22 cellular contexts compared by ENCODE assay signal in the genomic region with DNA sequence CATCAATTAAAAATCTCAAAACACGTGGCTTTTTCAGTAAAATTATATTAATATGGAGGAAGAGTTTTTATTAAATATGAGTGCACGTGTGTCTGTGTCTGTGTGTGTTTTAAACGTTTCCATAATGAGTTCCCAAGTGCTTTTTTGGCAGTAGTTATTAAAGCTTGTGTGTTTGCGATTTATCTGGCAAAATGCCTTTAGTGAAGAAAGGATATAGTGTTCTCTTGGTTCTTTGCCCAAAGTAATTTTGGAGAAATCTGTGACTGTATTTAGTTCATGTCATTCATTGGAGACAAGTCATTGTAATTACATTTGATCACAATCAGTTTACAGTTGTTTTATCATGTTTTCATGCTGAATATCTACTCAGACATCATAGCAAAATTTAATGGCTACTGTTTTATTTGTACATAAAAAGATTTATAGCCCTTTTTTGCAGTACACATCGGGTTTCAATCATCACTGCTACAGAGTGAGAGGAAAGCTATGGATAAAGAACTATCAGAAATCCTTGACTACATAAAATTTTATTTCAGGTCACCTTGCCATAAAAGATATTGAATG.
DNase-seq lines count a peak whose midpoint lies in the region; TF ChIP-seq lines count a peak whose summit lies in the region.
"Had no signal": no experiment of that assay in that cellular context is flagged by ENCODE, and none has a peak within 500 bp of the region (broad histone marks: within the 10 kb centered on the region; RNA-seq: fewer than 3 reads in every experiment).

No MANE protein-coding gene starts in this region.

- H3K4me1 Mint-ChIP-seq in H9: peaks cover 37 to 40% of the 10 kb centered on the region in 2 experiments
- H3K4me1 Mint-ChIP-seq: CD14-positive monocyte; stimulated activated memory B cell treated with anti-CD40 and anti-IgM and Interleukin-4, amounts not matched to agents 10 μg/mL and 1 μg/mL and 100 μg/mL, for 72 hours had no signal

- H4K20me1 ChIP-seq in H9 (ENCODE audit: control insufficient read depth, insufficient read depth, insufficient read length) (no peaks in the 10 kb centered on the region), SK-N-SH (ENCODE audit: insufficient read depth) (no peaks in the 10 kb centered on the region)

- H4K8ac ChIP-seq in H9 (replicated peaks; ENCODE audit: insufficient read length, low read depth, low read length): no peak overlapping the region
- H4K8ac ChIP-seq in mesendoderm (ENCODE audit: low read depth, low read length): no peak overlapping the region

- peak in 1 of 2 experiments; percentile 84; a peak in 2 of 4 replicates for TF ChIP-seq EP300 in SK-N-SH (IDR thresholded peaks at IDR 0.05; ENCODE audit: borderline replicate concordance in 1 of 2, low read depth in 1 of 2, low read length in 1 of 2)

- no peak overlapping the region for H4K91ac ChIP-seq in H9 (ENCODE audit: insufficient read length, low read depth, low read length)

- POLR2A ChIA-PET in SK-N-SH (lab: Yijun Ruan, JAX): no interaction called here

- WGBS in H9 (ENCODE audit: extremely low coverage, insufficient read length, low lambda C conversion rate): 100% methylated on average over 1 of the region's 5 CpGs
- WGBS in SK-N-SH (ENCODE audit: low lambda C conversion rate): 16% methylated on average over 5 of the region's 5 CpGs
- 100% methylated on average over 3 of the region's 5 CpGs for WGBS in mesendoderm (ENCODE audit: extremely low coverage, insufficient coverage, low lambda C conversion rate)

- no peaks in the 10 kb centered on the region for H3K9me3 Mint-ChIP-seq in H9
- H3K9me3 Mint-ChIP-seq: activated naive CD4-positive, alpha-beta T cell treated with anti-CD3 and anti-CD28 coated beads, Interleukin-2, amount 50 U/mL, for 24 hours had no signal

- H3K79me1 ChIP-seq in H9 (ENCODE audit: insufficient read depth, low read depth, low read length, poor library complexity, severe bottlenecking) (no peaks in the 10 kb centered on the region), mesendoderm (ENCODE audit: low read length) (no peaks in the 10 kb centered on the region)

- no peaks in the 10 kb centered on the region for H3K36me3 ChIP-seq in SK-N-SH (replicated peaks in 1 of 2; ENCODE audit: control insufficient read depth in 1 of 2, insufficient read depth in 2 of 2, low read length in 1 of 2)
- no peaks in the 10 kb centered on the region for H3K36me3 ChIP-seq in mesendoderm (ENCODE audit: control insufficient read depth, insufficient read depth, low read length)
- H3K36me3 ChIP-seq: left lung, tibial nerve had no signal

- DNase-seq in H9: no peak
- DNase-seq in NCI-H1694 (lab: John Stamatoyannopoulos, UW): peak; percentile 94
- DNase-seq in SK-N-SH: peak; percentile 44
- no peak for DNase-seq in mesendoderm
- DNase-seq in GDM1 (lab: John Stamatoyannopoulos, UW): no peak
- no peak for DNase-seq in stimulated activated CD4-positive, alpha-beta T cell treated with anti-CD3 and anti-CD28 coated beads, Interleukin-15, amount 100 ng/mL, for 24 hours
- DNase-seq in nucleus accumbens (lab: John Stamatoyannopoulos, UW): no peak
- no peak for DNase-seq in NCI-H524 (lab: John Stamatoyannopoulos, UW)
- DNase-seq: activated CD4-positive, alpha-beta T cell treated with anti-CD3 and anti-CD28 coated beads for 36 hours; activated CD8-positive, alpha-beta memory T cell treated with anti-CD3 and anti-CD28 coated beads, Interleukin-2, amount 50 U/mL, for 4 hours; body of pancreas; EL; H7; left lung; NCI-H1048; SHP77 treated with DMSO at 0.1 percent for 48 hours had no signal

- peak overlapping the region in 2 of 3 experiments; percentile 39 to 68; a peak in 5 of 7 replicates for H3K27ac Mint-ChIP-seq in H9
- H3K27ac Mint-ChIP-seq: activated CD4-positive, alpha-beta T cell treated with anti-CD3 and anti-CD28 coated beads for 36 hours; activated naive CD4-positive, alpha-beta T cell treated with anti-CD3 and anti-CD28 coated beads, Interleukin-2, amount 50 U/mL, for 24 hours; CD14-positive monocyte; stimulated activated memory B cell treated with anti-CD40 and anti-IgM and Interleukin-4, amounts not matched to agents 10 μg/mL and 1 μg/mL and 100 μg/mL, for 72 hours had no signal

- H3T11ph ChIP-seq in H9 (ENCODE audit: low read length): no peak overlapping the region

- no peaks in the 10 kb centered on the region for H3K23me2 ChIP-seq in H9 (ENCODE audit: insufficient read length, low read depth, low read length, poor library complexity, severe bottlenecking)

- H2AK5ac ChIP-seq in H9 (ENCODE audit: insufficient read length, low read length) (no peak overlapping the region), mesendoderm (ENCODE audit: low read length) (no peak overlapping the region)

- no peak overlapping the region for H3K4me3 ChIP-seq in SK-N-SH (ENCODE audit: low read depth in 2 of 2, low read length in 1 of 2)
- no peak overlapping the region for H3K4me3 ChIP-seq in mesendoderm (ENCODE audit: low read length)
- H3K4me3 ChIP-seq: body of pancreas, left lung, skin epidermis, tibial nerve had no signal

- H2BK5ac ChIP-seq in H9 (ENCODE audit: insufficient read length, low read length): no peak overlapping the region
- H2BK5ac ChIP-seq in mesendoderm (ENCODE audit: low read length): peak overlapping the region; percentile 97

- no peak overlapping the region for H4K5ac ChIP-seq in H9 (ENCODE audit: insufficient read length, low read depth, low read length)
- H4K5ac ChIP-seq in mesendoderm (ENCODE audit: low read length): no peak overlapping the region

- H3K27me3 ChIP-seq in H9 (ENCODE audit: insufficient read depth, low read length) (no peaks in the 10 kb centered on the region), SK-N-SH (ENCODE audit: insufficient read depth) (no peaks in the 10 kb centered on the region), mesendoderm (ENCODE audit: insufficient read depth, low read length, poor library complexity) (no peaks in the 10 kb centered on the region)
- H3K27me3 ChIP-seq: body of pancreas, left lung, tibial nerve had no signal

- TF ChIP-seq CTCF in H9 (conservative IDR thresholded peaks at IDR 0.05) (no peak), SK-N-SH (IDR thresholded peaks at IDR 0.05) (no peak)

- H3K27me3 Mint-ChIP-seq in H9 (ENCODE audit: low read depth): no peaks in the 10 kb centered on the region
- H3K27me3 Mint-ChIP-seq: activated CD4-positive, alpha-beta T cell treated with anti-CD3 and anti-CD28 coated beads for 36 hours; activated naive CD4-positive, alpha-beta T cell treated with anti-CD3 and anti-CD28 coated beads, Interleukin-2, amount 50 U/mL, for 24 hours; stimulated activated memory B cell treated with anti-CD40 and anti-IgM and Interleukin-4, amounts not matched to agents 10 μg/mL and 1 μg/mL and 100 μg/mL, for 72 hours had no signal

- no peak overlapping the region for H3K23ac ChIP-seq in H9 (ENCODE audit: insufficient read length, low read depth, low read length)
- H3K23ac ChIP-seq in mesendoderm (ENCODE audit: low read length): no peak overlapping the region

- H2BK12ac ChIP-seq in H9 (ENCODE audit: insufficient read length, low read depth, low read length): no peak overlapping the region

- no peak overlapping the region for H3K4me3 Mint-ChIP-seq in H9
- H3K4me3 Mint-ChIP-seq: activated CD4-positive, alpha-beta T cell treated with anti-CD3 and anti-CD28 coated beads for 36 hours; activated naive CD4-positive, alpha-beta T cell treated with anti-CD3 and anti-CD28 coated beads, Interleukin-2, amount 50 U/mL, for 24 hours; CD14-positive monocyte; stimulated activated memory B cell treated with anti-CD40 and anti-IgM and Interleukin-4, amounts not matched to agents 10 μg/mL and 1 μg/mL and 100 μg/mL, for 72 hours had no signal

- H2AFZ ChIP-seq in H9 (ENCODE audit: low read length) (no peak overlapping the region), SK-N-SH (ENCODE audit: low read depth) (no peak overlapping the region)
- H2AFZ ChIP-seq: parathyroid adenoma had no signal

- H3K79me2 ChIP-seq in H9 (ENCODE audit: insufficient read depth, low read length) (no peaks in the 10 kb centered on the region), SK-N-SH (ENCODE audit: insufficient read depth) (no peaks in the 10 kb centered on the region), mesendoderm (ENCODE audit: control insufficient read depth, insufficient read depth, low read length) (no peaks in the 10 kb centered on the region)
- H3K79me2 ChIP-seq: parathyroid adenoma had no signal

- CTCF ChIA-PET in SK-N-SH (lab: Yijun Ruan, JAX): interaction anchor here (0.8 to 2.1 kb wide), 4 partner anchors 9 to 837 kb away, joined by 3 to 9 read pairs (median 4); no protein-coding TSS in a partner anchor

- no peaks in the 10 kb centered on the region for H3F3A ChIP-seq in SK-N-SH (replicated peaks; ENCODE audit: insufficient read depth)

- H2BK20ac ChIP-seq in H9 (ENCODE audit: low read depth, low read length, poor library complexity, severe bottlenecking): no peak overlapping the region

- H3K18ac ChIP-seq in H9 (ENCODE audit: insufficient read length, low read depth, low read length): no peak overlapping the region
- H3K18ac ChIP-seq in mesendoderm (ENCODE audit: low read length): no peak overlapping the region

- no peak overlapping the region for H3K14ac ChIP-seq in H9 (ENCODE audit: insufficient read depth, low read length)

- H3K4ac ChIP-seq in H9 (ENCODE audit: low read depth, low read length) (no peak overlapping the region), mesendoderm (ENCODE audit: low read depth, low read length) (no peak overlapping the region)

- H2BK120ac ChIP-seq in H9 (ENCODE audit: low read depth, low read length, poor library complexity, severe bottlenecking): no peak overlapping the region
- H2BK120ac ChIP-seq in mesendoderm (ENCODE audit: low read depth, low read length): no peak overlapping the region

- H3K27ac ChIP-seq in H9 (ENCODE audit: insufficient read length, low read depth, low read length) (no peak overlapping the region), SK-N-SH (ENCODE audit: low read depth in 2 of 2, low read length in 1 of 2) (peak overlapping the region in 1 of 2 experiments; percentile 89; a peak in 2 of 4 replicates), mesendoderm (ENCODE audit: low read depth, low read length) (no peak overlapping the region)
- H3K27ac ChIP-seq: body of pancreas, left lung, parathyroid adenoma, skin epidermis, tibial nerve had no signal

- H3K36me3 Mint-ChIP-seq in H9 (ENCODE audit: insufficient read depth in 1 of 3, low read depth in 3 of 3): no peaks in the 10 kb centered on the region; a peak in 3 of 7 replicates
- H3K36me3 Mint-ChIP-seq: CD14-positive monocyte had no signal

- H3K9me2 ChIP-seq in SK-N-SH: no peaks in the 10 kb centered on the region

- H3K56ac ChIP-seq in H9 (ENCODE audit: insufficient read length, low read depth, low read length) (no peak overlapping the region), mesendoderm (ENCODE audit: low read length) (peak overlapping the region; percentile 59)

- H2BK15ac ChIP-seq in H9 (ENCODE audit: low read depth, low read length) (no peak overlapping the region), mesendoderm (replicated peaks; ENCODE audit: low read depth) (peak overlapping the region; percentile 47)

- H3K9me3 ChIP-seq in H9 (ENCODE audit: control insufficient read depth, low read depth, low read length): no peaks in the 10 kb centered on the region
- H3K9me3 ChIP-seq in SK-N-SH: no peaks in the 10 kb centered on the region
- H3K9me3 ChIP-seq: body of pancreas, left lung, tibial nerve had no signal

- H3K9ac ChIP-seq in H9 (ENCODE audit: extremely low read depth, insufficient read length, low read length) (no peak overlapping the region), SK-N-SH (no peak overlapping the region), mesendoderm (ENCODE audit: low read length) (peak overlapping the region; percentile 50)
- H3K9ac ChIP-seq: parathyroid adenoma had no signal

- TF ChIP-seq RAD21 in SK-N-SH (IDR thresholded peaks at IDR 0.05; ENCODE audit: low read length): peak; percentile 22; the same call in 1 of the 2 replicates

- H3K4me2 ChIP-seq in H9 (ENCODE audit: insufficient read depth, insufficient read length, low read length) (no peak overlapping the region), SK-N-SH (no peak overlapping the region), mesendoderm (ENCODE audit: low read length) (no peak overlapping the region)

- H3K4me1 ChIP-seq in H9 (ENCODE audit: insufficient read depth, low read length): peaks cover 10% of the 10 kb centered on the region; the same call in 1 of the 2 replicates
- peaks cover 0 to 6% of the 10 kb centered on the region in 2 experiments; a peak in 2 of 4 replicates for H3K4me1 ChIP-seq in SK-N-SH (ENCODE audit: control insufficient read depth in 1 of 2, insufficient read depth in 2 of 2, low read depth in 1 of 2, low read length in 1 of 2)
- peaks cover 5% of the 10 kb centered on the region for H3K4me1 ChIP-seq in mesendoderm (ENCODE audit: control insufficient read depth, low read depth, low read length)
- H3K4me1 ChIP-seq: left lung, parathyroid adenoma had no signal

Comparison
In these comparisons a context has a peak if more than half of its experiments do, and no peak if none do; other contexts are left out.
1. DNase-seq: peak in NCI-H1694 (single experiment) and SK-N-SH (single experiment); none in H9 (single experiment), mesendoderm (single experiment), GDM1 (single experiment), stimulated activated CD4-positive, alpha-beta T cell treated with anti-CD3 and anti-CD28 coated beads, Interleukin-15, amount 100 ng/mL, for 24 hours (single experiment), nucleus accumbens (0 of 56) and NCI-H524 (0 of 2).